14 cellular contexts compared by ENCODE assay signal in genomic region chr9:88258012-88258411, GRCh38.
DNase-seq lines count a peak whose midpoint lies in the region; FAIRE-seq and TF ChIP-seq lines count a peak whose summit lies in the region.
"Had no signal": no experiment of that assay in that cellular context is flagged by ENCODE, and none has a peak within 500 bp of the region (broad histone marks: within the 10 kb centered on the region; RNA-seq: fewer than 3 reads in every experiment).

No MANE protein-coding gene starts in this region.

- DNase-seq in NCI-H748 (lab: John Stamatoyannopoulos, UW; ENCODE audit: unreplicated experiment) (peak; percentile 6), NCI-H748 treated with DMSO at 0.1 percent for 48 hours (lab: John Stamatoyannopoulos, UW) (no peak), epithelial cell of esophagus (ENCODE audit: low read depth) (peak; percentile 41), lung microvascular endothelial cell (ENCODE audit: low read depth in 2 of 2) (peak; percentile 3 to 63), urothelium cell line (ENCODE audit: low spot score) (peak; percentile 57), NCI-H2081 (lab: John Stamatoyannopoulos, UW) (no peak), NOMO-1 treated with DMSO at 0.1 percent for 48 hours (lab: John Stamatoyannopoulos, UW; ENCODE audit: unreplicated experiment) (no peak)
- no peak for DNase-seq in activated T-cell treated with anti-CD3 and anti-CD28 coated beads, Interleukin-2, amount 50 U/mL, for 24 hours
- DNase-seq: activated naive CD4-positive, alpha-beta T cell treated with anti-CD3 and anti-CD28 coated beads, Interleukin-2, amount 50 U/mL, for 16 hours; NCI-H526 had no signal

- TF ChIP-seq CTCF in epithelial cell of esophagus (IDR thresholded peaks at IDR 0.05; ENCODE audit: insufficient read depth, low read depth, low read length, missing control alignments), result no peak

- H3K27ac Mint-ChIP-seq in activated T-cell treated with anti-CD3 and anti-CD28 coated beads, Interleukin-2, amount 50 U/mL, for 24 hours, result no peak overlapping the region

- H3K4me3 ChIP-seq in epithelial cell of esophagus (ENCODE audit: low read length), result no peak overlapping the region
- H3K4me3 ChIP-seq: skin epidermis had no signal

- no peaks in the 10 kb centered on the region for H3K36me3 Mint-ChIP-seq in activated T-cell treated with anti-CD3 and anti-CD28 coated beads, Interleukin-2, amount 50 U/mL, for 24 hours (ENCODE audit: low read depth)

- peaks cover 2% of the 10 kb centered on the region for H3K4me1 Mint-ChIP-seq in activated T-cell treated with anti-CD3 and anti-CD28 coated beads, Interleukin-2, amount 50 U/mL, for 24 hours (ENCODE audit: low read depth)

- no peak for FAIRE-seq in urothelium cell line (lab: Jason Lieb, UNC)
- FAIRE-seq: A204.1, GM12892, HTR-8/SVneo had no signal

- H3K9me3 Mint-ChIP-seq in activated T-cell treated with anti-CD3 and anti-CD28 coated beads, Interleukin-2, amount 50 U/mL, for 24 hours, result peaks cover 12% of the 10 kb centered on the region

- no peak overlapping the region for H3K4me3 Mint-ChIP-seq in activated T-cell treated with anti-CD3 and anti-CD28 coated beads, Interleukin-2, amount 50 U/mL, for 24 hours

- no peaks in the 10 kb centered on the region for H3K27me3 Mint-ChIP-seq in activated T-cell treated with anti-CD3 and anti-CD28 coated beads, Interleukin-2, amount 50 U/mL, for 24 hours

Comparison
In these comparisons a context has a peak if more than half of its experiments do, and no peak if none do; other contexts are left out.
1. DNase-seq: peak in NCI-H748 (single experiment), epithelial cell of esophagus (single experiment), lung microvascular endothelial cell (2 of 2) and urothelium cell line (single experiment); none in NCI-H748 treated with DMSO at 0.1 percent for 48 hours (single experiment), NCI-H2081 (0 of 2), activated T-cell treated with anti-CD3 and anti-CD28 coated beads, Interleukin-2, amount 50 U/mL, for 24 hours (single experiment) and NOMO-1 treated with DMSO at 0.1 percent for 48 hours (single experiment).